Comparison of ENCODE assay signal across 34 cellular contexts in genomic region chr18:80231616-80232015, GRCh38.
"Had no signal": no experiment of that assay in that cellular context is flagged by ENCODE, and none has a peak within 500 bp of the region (broad histone marks: within the 10 kb centered on the region; RNA-seq: fewer than 3 reads in every experiment).

No MANE protein-coding gene starts in this region.

- H3K4me3 ChIP-seq: adrenal gland, breast epithelium, cardiac muscle cell, colonic mucosa, dorsolateral prefrontal cortex, gastrocnemius medialis had no signal

- DNase-seq: activated CD4-positive, alpha-beta memory T cell treated with anti-CD3 and anti-CD28 coated beads, Interleukin-2, amount 10 ng/mL, durations not matched to agents 7 days and 5 days; activated CD4-positive, alpha-beta T cell treated with anti-CD3 and anti-CD28 coated beads for 1 hour; activated CD4-positive, alpha-beta T cell treated with anti-CD3 and anti-CD28 coated beads for 4 hours; activated CD4-positive, alpha-beta T cell treated with anti-CD3 and anti-CD28 coated beads, Interleukin-2, amount 10 ng/mL, durations not matched to agents 7 days and 5 days; activated CD4-positive, alpha-beta T cell treated with anti-CD3 and anti-CD28 coated beads, Interleukin-2, amount 50 U/mL, for 4 hours; activated CD4-positive, CD25-positive, alpha-beta regulatory T cell; activated CD8-positive, alpha-beta memory T cell treated with anti-CD3 and anti-CD28 coated beads, Interleukin-2, amount 10 ng/mL, durations not matched to agents 7 days and 5 days; activated CD8-positive, alpha-beta memory T cell treated with anti-CD3 and anti-CD28 coated beads, Interleukin-2, amount 50 U/mL, for 4 hours; activated effector memory CD4-positive, alpha-beta T cell treated with anti-CD3 and anti-CD28 coated beads, Interleukin-2, amount 50 U/mL, for 16 hours; activated naive CD4-positive, alpha-beta T cell treated with anti-CD3 and anti-CD28 coated beads for 36 hours; activated naive CD8-positive, alpha-beta T cell treated with anti-CD3 and anti-CD28 coated beads for 36 hours; activated naive CD8-positive, alpha-beta T cell treated with anti-CD3 and anti-CD28 coated beads, Interleukin-2, amount 50 U/mL, for 24 hours; activated T-cell treated with anti-CD3 and anti-CD28 coated beads, Interleukin-2, amount 50 U/mL, for 1 hour; adrenal gland; amygdala; aorta; central memory CD4-positive, alpha-beta T cell; cerebellar nuclear complex; colonic mucosa; dorsolateral prefrontal cortex; effector memory CD4-positive, alpha-beta T cell; endodermal cell; foreskin keratinocyte; gastrocnemius medialis; glutamatergic neuron; T-helper 2 cell had no signal

- H3K36me3 ChIP-seq: adrenal gland, breast epithelium, cardiac muscle cell, colonic mucosa, gastrocnemius medialis had no signal

- H3K27ac Mint-ChIP-seq: activated CD4-positive, alpha-beta memory T cell treated with anti-CD3 and anti-CD28 coated beads, Interleukin-2, amount 10 ng/mL, durations not matched to agents 7 days and 5 days; activated CD4-positive, alpha-beta T cell treated with anti-CD3 and anti-CD28 coated beads, Interleukin-2, amount 10 ng/mL, durations not matched to agents 7 days and 5 days; activated CD8-positive, alpha-beta memory T cell treated with anti-CD3 and anti-CD28 coated beads, Interleukin-2, amount 10 ng/mL, durations not matched to agents 7 days and 5 days; activated naive CD4-positive, alpha-beta T cell treated with anti-CD3 and anti-CD28 coated beads for 36 hours; activated naive CD4-positive, alpha-beta T cell treated with anti-CD3 and anti-CD28 coated beads, Interleukin-2, amount 50 U/mL, for 24 hours; activated naive CD8-positive, alpha-beta T cell treated with anti-CD3 and anti-CD28 coated beads for 36 hours; activated naive CD8-positive, alpha-beta T cell treated with anti-CD3 and anti-CD28 coated beads, Interleukin-2, amount 50 U/mL, for 24 hours; activated T-helper 1 cell treated with anti-CD3 and anti-CD28 coated beads, Interleukin-12 subunit alpha, Interleukin-12 subunit beta, Interleukin-2, Interleukin-4 antibody, amounts not matched to agents 30 ng/mL and 10 ng/mL and 1 ng/mL, durations not matched to agents 14 hours and 24 hours and 36 hours; activated T-helper 2 cell treated with anti-CD3 and anti-CD28 coated beads, Interferon-gamma antibody, Interleukin-2, Interleukin-4, amounts not matched to agents 10 μg/mL and 5 μg/mL and 100 μg/mL, durations not matched to agents 14 hours and 24 hours and 36 hours; dendritic cell treated with granulocyte-macrophage colony-stimulating factor and Interleukin-4, amounts not matched to agents 40 ng/mL and 50 ng/mL, for 4 days had no signal

- H3K9me3 ChIP-seq: adrenal gland, breast epithelium, colonic mucosa, gastrocnemius medialis had no signal

- ATAC-seq: activated CD8-positive, alpha-beta memory T cell treated with anti-CD3 and anti-CD28 coated beads, Interleukin-2, amount 10 ng/mL, durations not matched to agents 7 days and 5 days; activated naive CD8-positive, alpha-beta T cell treated with anti-CD3 and anti-CD28 coated beads, Interleukin-2, amount 50 U/mL, for 24 hours; esophagus mucosa; foreskin keratinocyte; gastrocnemius medialis had no signal

- H3K36me3 Mint-ChIP-seq: activated CD8-positive, alpha-beta memory T cell treated with anti-CD3 and anti-CD28 coated beads, Interleukin-2, amount 10 ng/mL, durations not matched to agents 7 days and 5 days; activated naive CD4-positive, alpha-beta T cell treated with anti-CD3 and anti-CD28 coated beads, Interleukin-2, amount 50 U/mL, for 24 hours; activated naive CD8-positive, alpha-beta T cell treated with anti-CD3 and anti-CD28 coated beads for 36 hours had no signal

- H3K27me3 ChIP-seq: adrenal gland, breast epithelium, cardiac muscle cell, colonic mucosa, dorsolateral prefrontal cortex, foreskin keratinocyte, gastrocnemius medialis had no signal

- H3K4me1 Mint-ChIP-seq: activated CD4-positive, alpha-beta memory T cell treated with anti-CD3 and anti-CD28 coated beads, Interleukin-2, amount 10 ng/mL, durations not matched to agents 7 days and 5 days; activated CD4-positive, alpha-beta T cell treated with anti-CD3 and anti-CD28 coated beads, Interleukin-2, amount 10 ng/mL, durations not matched to agents 7 days and 5 days; activated CD8-positive, alpha-beta memory T cell treated with anti-CD3 and anti-CD28 coated beads, Interleukin-2, amount 10 ng/mL, durations not matched to agents 7 days and 5 days; activated naive CD4-positive, alpha-beta T cell treated with anti-CD3 and anti-CD28 coated beads, Interleukin-2, amount 50 U/mL, for 24 hours; activated naive CD8-positive, alpha-beta T cell treated with anti-CD3 and anti-CD28 coated beads for 36 hours; activated naive CD8-positive, alpha-beta T cell treated with anti-CD3 and anti-CD28 coated beads, Interleukin-2, amount 50 U/mL, for 24 hours; endodermal cell had no signal

- H3K27ac ChIP-seq: adrenal gland, breast epithelium, cardiac muscle cell, colonic mucosa, dorsolateral prefrontal cortex, foreskin keratinocyte, gastrocnemius medialis had no signal

- H3K4me3 Mint-ChIP-seq: activated CD4-positive, alpha-beta memory T cell treated with anti-CD3 and anti-CD28 coated beads, Interleukin-2, amount 10 ng/mL, durations not matched to agents 7 days and 5 days; activated CD4-positive, alpha-beta T cell treated with anti-CD3 and anti-CD28 coated beads, Interleukin-2, amount 10 ng/mL, durations not matched to agents 7 days and 5 days; activated CD8-positive, alpha-beta memory T cell treated with anti-CD3 and anti-CD28 coated beads, Interleukin-2, amount 10 ng/mL, durations not matched to agents 7 days and 5 days; activated naive CD4-positive, alpha-beta T cell treated with anti-CD3 and anti-CD28 coated beads for 36 hours; activated naive CD4-positive, alpha-beta T cell treated with anti-CD3 and anti-CD28 coated beads, Interleukin-2, amount 50 U/mL, for 24 hours; activated naive CD8-positive, alpha-beta T cell treated with anti-CD3 and anti-CD28 coated beads for 36 hours; activated naive CD8-positive, alpha-beta T cell treated with anti-CD3 and anti-CD28 coated beads, Interleukin-2, amount 50 U/mL, for 24 hours; activated T-helper 1 cell treated with anti-CD3 and anti-CD28 coated beads, Interleukin-12 subunit alpha, Interleukin-12 subunit beta, Interleukin-2, Interleukin-4 antibody, amounts not matched to agents 30 ng/mL and 10 ng/mL and 1 ng/mL, durations not matched to agents 14 hours and 24 hours and 36 hours; brain; dendritic cell treated with granulocyte-macrophage colony-stimulating factor and Interleukin-4, amounts not matched to agents 40 ng/mL and 50 ng/mL, for 4 days; endodermal cell had no signal

- H3K9me3 Mint-ChIP-seq: activated CD4-positive, alpha-beta memory T cell treated with anti-CD3 and anti-CD28 coated beads, Interleukin-2, amount 10 ng/mL, durations not matched to agents 7 days and 5 days; activated CD4-positive, alpha-beta T cell treated with anti-CD3 and anti-CD28 coated beads, Interleukin-2, amount 10 ng/mL, durations not matched to agents 7 days and 5 days; activated naive CD4-positive, alpha-beta T cell treated with anti-CD3 and anti-CD28 coated beads for 36 hours; activated naive CD4-positive, alpha-beta T cell treated with anti-CD3 and anti-CD28 coated beads, Interleukin-2, amount 50 U/mL, for 24 hours; activated T-helper 1 cell treated with anti-CD3 and anti-CD28 coated beads, Interleukin-12 subunit alpha, Interleukin-12 subunit beta, Interleukin-2, Interleukin-4 antibody, amounts not matched to agents 30 ng/mL and 10 ng/mL and 1 ng/mL, durations not matched to agents 14 hours and 24 hours and 36 hours; activated T-helper 2 cell treated with anti-CD3 and anti-CD28 coated beads, Interferon-gamma antibody, Interleukin-2, Interleukin-4, amounts not matched to agents 10 μg/mL and 5 μg/mL and 100 μg/mL, durations not matched to agents 14 hours and 24 hours and 36 hours; dendritic cell treated with granulocyte-macrophage colony-stimulating factor and Interleukin-4, amounts not matched to agents 40 ng/mL and 50 ng/mL, for 4 days; endodermal cell had no signal

- H3K4me1 ChIP-seq: adrenal gland, colonic mucosa, gastrocnemius medialis had no signal
